ENCODE assay signal across 1 cellular context in genomic region chr22:19868333-19868732, GRCh38.
TF ChIP-seq lines count a peak whose summit lies in the region.

No MANE protein-coding gene starts in this region.

TF ChIP-seq in GM23338, 12 proteins besides CTCF, POLR2A, EP300 and RAD21:
- TF ChIP-seq NANOG (IDR thresholded peaks at IDR 0.05; ENCODE audit: borderline replicate concordance): no peak
- TF ChIP-seq JUNB (IDR thresholded peaks at IDR 0.05; ENCODE audit: unreplicated experiment): no peak
TF ChIP-seq in GM23338: peak in this region for 0.
